21 cellular contexts compared by ENCODE assay signal in the genomic region with DNA sequence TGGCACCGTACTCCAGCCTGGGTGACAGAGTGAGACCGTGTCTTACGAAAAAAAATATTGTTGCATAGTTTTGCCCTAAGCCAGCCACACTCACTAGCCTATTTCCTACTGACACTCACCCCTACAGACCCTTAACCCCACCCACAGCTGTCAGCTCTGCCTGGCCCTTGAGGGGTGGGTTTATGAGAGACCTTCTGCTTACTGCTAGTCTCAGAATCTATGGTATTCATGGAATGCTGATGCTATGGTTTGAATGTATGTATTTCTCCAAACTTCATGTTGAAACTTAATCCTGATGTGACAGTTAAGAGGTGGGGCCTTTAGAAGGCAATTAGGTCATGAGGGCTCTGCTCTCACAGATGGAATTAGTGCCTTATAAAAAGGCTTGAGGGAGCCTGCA.
"Had no signal": no experiment of that assay in that cellular context is flagged by ENCODE, and none has a peak within 500 bp of the region (broad histone marks: within the 10 kb centered on the region; RNA-seq: fewer than 3 reads in every experiment).

No MANE protein-coding gene starts in this region.

- H3K4me3 ChIP-seq: breast epithelium had no signal

- FAIRE-seq: TTC549 had no signal

- DNase-seq: activated CD4-positive, alpha-beta memory T cell treated with anti-CD3 and anti-CD28 coated beads for 36 hours; activated CD4-positive, alpha-beta T cell treated with anti-CD3 and anti-CD28 coated beads, Interleukin-2, amount 10 ng/mL, durations not matched to agents 7 days and 5 days; activated CD4-positive, CD25-positive, alpha-beta regulatory T cell; activated CD8-positive, alpha-beta memory T cell treated with anti-CD3 and anti-CD28 coated beads for 24 hours; activated naive CD4-positive, alpha-beta T cell treated with anti-CD3 and anti-CD28 coated beads, Interleukin-2, amount 50 U/mL, for 16 hours; activated T-cell treated with anti-CD3 and anti-CD28 coated beads, Interleukin-2, amount 50 U/mL, for 72 hours; aorta; central memory CD4-positive, alpha-beta T cell; Kasumi-1; NCI-H1105 treated with DMSO at 0.1 percent for 48 hours; NCI-H1436 treated with DMSO at 0.1 percent for 48 hours; NCI-H187 treated with DMSO at 0.1 percent for 48 hours; NCI-H2081 treated with DMSO at 0.1 percent for 48 hours; NCI-H446 treated with DMSO at 0.1 percent for 48 hours; NCI-H524 treated with DMSO at 0.1 percent for 48 hours; NCI-H748 treated with DMSO at 0.1 percent for 48 hours; SIG-M5; T-helper 17 cell; T-helper 9 cell had no signal

- ATAC-seq: activated T-cell treated with anti-CD3 and anti-CD28 coated beads, Interleukin-2, amount 50 U/mL, for 72 hours; T-helper 17 cell had no signal

- H3K27me3 ChIP-seq: breast epithelium had no signal

- H3K36me3 ChIP-seq: breast epithelium had no signal

- H3K4me1 ChIP-seq: breast epithelium had no signal

- H3K27ac ChIP-seq: breast epithelium had no signal
